Comparison of ENCODE assay signal across 11 cellular contexts in genomic region chr6:157428418-157429202, GRCh38. TPM values are rescaled to one million over a fixed set of nuclear protein-coding genes. Genes with fewer than 3 reads are reported as not detected.
DNase-seq lines count a peak whose midpoint lies in the region; ATAC-seq and TF ChIP-seq lines count a peak whose summit lies in the region.
"Had no signal": no experiment of that assay in that cellular context is flagged by ENCODE, and none has a peak within 500 bp of the region (broad histone marks: within the 10 kb centered on the region; RNA-seq: fewer than 3 reads in every experiment).

No MANE protein-coding gene starts in this region.

- peaks cover 5% of the 10 kb centered on the region for H3K4me1 Mint-ChIP-seq in activated naive CD4-positive, alpha-beta T cell treated with anti-CD3 and anti-CD28 coated beads, Interleukin-2, amount 10 ng/mL, durations not matched to agents 7 days and 5 days
- peaks cover 37% of the 10 kb centered on the region for H3K4me1 Mint-ChIP-seq in activated naive CD8-positive, alpha-beta T cell treated with anti-CD3 and anti-CD28 coated beads, Interleukin-2, amount 50 U/mL, for 24 hours
- H3K4me1 Mint-ChIP-seq in nephron = peaks cover 55% of the 10 kb centered on the region

- TF ChIP-seq POLR2A in esophagus muscularis mucosa (IDR thresholded peaks at IDR 0.05; ENCODE audit: low read depth) = no peak

- H3K36me3 Mint-ChIP-seq in activated naive CD4-positive, alpha-beta T cell treated with anti-CD3 and anti-CD28 coated beads, Interleukin-2, amount 10 ng/mL, durations not matched to agents 7 days and 5 days = no peaks in the 10 kb centered on the region
- H3K36me3 Mint-ChIP-seq in activated naive CD8-positive, alpha-beta T cell treated with anti-CD3 and anti-CD28 coated beads, Interleukin-2, amount 50 U/mL, for 24 hours (ENCODE audit: low read depth) = peaks cover 3% of the 10 kb centered on the region
- H3K36me3 Mint-ChIP-seq in nephron (ENCODE audit: low read depth) = no peaks in the 10 kb centered on the region

- H3K27ac Mint-ChIP-seq in activated naive CD4-positive, alpha-beta T cell treated with anti-CD3 and anti-CD28 coated beads, Interleukin-2, amount 10 ng/mL, durations not matched to agents 7 days and 5 days = no peak overlapping the region
- peak overlapping the region; percentile 91 for H3K27ac Mint-ChIP-seq in activated naive CD8-positive, alpha-beta T cell treated with anti-CD3 and anti-CD28 coated beads, Interleukin-2, amount 50 U/mL, for 24 hours
- H3K27ac Mint-ChIP-seq in nephron = peak overlapping the region; percentile 13 to 90 (median 59)
- H3K27ac Mint-ChIP-seq: B cell had no signal

- H3K27ac ChIP-seq in temporal lobe (ENCODE audit: low read depth, low read length) (peak overlapping the region; percentile 18), esophagus muscularis mucosa (replicated peaks in 1 of 4) (no peak overlapping the region), coronary artery (no peak overlapping the region)
- H3K27ac ChIP-seq: left lung had no signal

- CTCF ChIA-PET in activated naive CD4-positive, alpha-beta T cell treated with anti-CD3 and anti-CD28 coated beads, Interleukin-2, amount 10 ng/mL, durations not matched to agents 7 days and 5 days (lab: Charles Lee) = interaction anchor here (0.6 kb wide), 1 partner anchor 14 kb away, joined by 3 read pairs; no protein-coding TSS in a partner anchor

- no peaks in the 10 kb centered on the region for H3K9me3 Mint-ChIP-seq in activated naive CD4-positive, alpha-beta T cell treated with anti-CD3 and anti-CD28 coated beads, Interleukin-2, amount 10 ng/mL, durations not matched to agents 7 days and 5 days
- peaks cover 3% of the 10 kb centered on the region for H3K9me3 Mint-ChIP-seq in activated naive CD8-positive, alpha-beta T cell treated with anti-CD3 and anti-CD28 coated beads, Interleukin-2, amount 50 U/mL, for 24 hours
- no peaks in the 10 kb centered on the region for H3K9me3 Mint-ChIP-seq in nephron

- no peak for TF ChIP-seq CTCF in nephron (IDR thresholded peaks at IDR 0.05; ENCODE audit: unreplicated experiment in 3 of 3)
- TF ChIP-seq CTCF in esophagus muscularis mucosa (IDR thresholded peaks at IDR 0.05) = no peak
- no peak for TF ChIP-seq CTCF in coronary artery (IDR thresholded peaks at IDR 0.05)

- 87% methylated on average over 16 of the region's 21 CpGs for WGBS in esophagus muscularis mucosa

- H3K9me3 ChIP-seq in esophagus muscularis mucosa = no peaks in the 10 kb centered on the region
- H3K9me3 ChIP-seq: left lung had no signal

- peaks cover 0 to 4% (median 0%) of the 10 kb centered on the region in 4 donors for H3K4me1 ChIP-seq in esophagus muscularis mucosa

- H3K27me3 ChIP-seq in esophagus muscularis mucosa = no peaks in the 10 kb centered on the region
- H3K27me3 ChIP-seq: left lung had no signal

- intact Hi-C loops in esophagus muscularis mucosa (cut with DNase I) = no loop called here

- TF ChIP-seq EP300 in esophagus muscularis mucosa (IDR thresholded peaks at IDR 0.05) = no peak

- H3K4me3 Mint-ChIP-seq in activated naive CD4-positive, alpha-beta T cell treated with anti-CD3 and anti-CD28 coated beads, Interleukin-2, amount 10 ng/mL, durations not matched to agents 7 days and 5 days = no peak overlapping the region
- peak overlapping the region; percentile 48 for H3K4me3 Mint-ChIP-seq in activated naive CD8-positive, alpha-beta T cell treated with anti-CD3 and anti-CD28 coated beads, Interleukin-2, amount 50 U/mL, for 24 hours
- no peak overlapping the region for H3K4me3 Mint-ChIP-seq in nephron
- H3K4me3 Mint-ChIP-seq: B cell had no signal

- peak; percentile 69 for DNase-seq in activated naive CD4-positive, alpha-beta T cell treated with Interleukin-2 at 50 U/mL for 16 hours
- no peak for DNase-seq in activated naive CD4-positive, alpha-beta T cell treated with anti-CD3 and anti-CD28 coated beads, Interleukin-2, amount 10 ng/mL, durations not matched to agents 7 days and 5 days
- peak; percentile 68 for DNase-seq in activated naive CD8-positive, alpha-beta T cell treated with anti-CD3 and anti-CD28 coated beads, Interleukin-2, amount 50 U/mL, for 24 hours
- DNase-seq in esophagus muscularis mucosa (ENCODE audit: extremely low spot score) (no peak), coronary artery (ENCODE audit: low spot score) (no peak)
- DNase-seq: left lung, NCI-H1417 treated with DMSO at 0.1 percent for 48 hours had no signal

- peak; percentile 98 for ATAC-seq in activated naive CD8-positive, alpha-beta T cell treated with anti-CD3 and anti-CD28 coated beads, Interleukin-2, amount 50 U/mL, for 24 hours
- no peak for ATAC-seq in HG03520 (IDR thresholded peaks at IDR 0.05; ENCODE audit: unreplicated experiment)
- ATAC-seq: left lung had no signal

- peaks cover 9% of the 10 kb centered on the region for H3K27me3 Mint-ChIP-seq in activated naive CD4-positive, alpha-beta T cell treated with anti-CD3 and anti-CD28 coated beads, Interleukin-2, amount 10 ng/mL, durations not matched to agents 7 days and 5 days
- H3K27me3 Mint-ChIP-seq in activated naive CD8-positive, alpha-beta T cell treated with anti-CD3 and anti-CD28 coated beads, Interleukin-2, amount 50 U/mL, for 24 hours = peaks cover 5% of the 10 kb centered on the region
- H3K27me3 Mint-ChIP-seq in nephron (ENCODE audit: low read depth) = peaks cover 9% of the 10 kb centered on the region
- H3K27me3 Mint-ChIP-seq: B cell had no signal

- H3K4me3 ChIP-seq in esophagus muscularis mucosa (no peak overlapping the region), coronary artery (no peak overlapping the region)
- H3K4me3 ChIP-seq: left lung had no signal

- H3K36me3 ChIP-seq in esophagus muscularis mucosa = no peaks in the 10 kb centered on the region
- H3K36me3 ChIP-seq: left lung had no signal

RNA-seq across cellular contexts. Expression of gene ZDHHC14, which starts 47.6 kb away (rescaled TPM):
- 7.1 TPM for total RNA-seq in temporal lobe
- total RNA-seq in esophagus muscularis mucosa = 10 to 100 TPM in 2 of 4 donors, 1 to 10 TPM in 2; 7.1 to 11.4 (median 9.8) TPM

Comparison
In these comparisons a context has a peak if more than half of its experiments do, and no peak if none do; other contexts are left out.
1. DNase-seq: peak in activated naive CD4-positive, alpha-beta T cell treated with Interleukin-2 at 50 U/mL for 16 hours (single experiment) and activated naive CD8-positive, alpha-beta T cell treated with anti-CD3 and anti-CD28 coated beads, Interleukin-2, amount 50 U/mL, for 24 hours (single experiment); none in activated naive CD4-positive, alpha-beta T cell treated with anti-CD3 and anti-CD28 coated beads, Interleukin-2, amount 10 ng/mL, durations not matched to agents 7 days and 5 days (single experiment), esophagus muscularis mucosa (single experiment) and coronary artery (single experiment).